Comparison of ENCODE assay signal across 1 cellular context in the genomic region with DNA sequence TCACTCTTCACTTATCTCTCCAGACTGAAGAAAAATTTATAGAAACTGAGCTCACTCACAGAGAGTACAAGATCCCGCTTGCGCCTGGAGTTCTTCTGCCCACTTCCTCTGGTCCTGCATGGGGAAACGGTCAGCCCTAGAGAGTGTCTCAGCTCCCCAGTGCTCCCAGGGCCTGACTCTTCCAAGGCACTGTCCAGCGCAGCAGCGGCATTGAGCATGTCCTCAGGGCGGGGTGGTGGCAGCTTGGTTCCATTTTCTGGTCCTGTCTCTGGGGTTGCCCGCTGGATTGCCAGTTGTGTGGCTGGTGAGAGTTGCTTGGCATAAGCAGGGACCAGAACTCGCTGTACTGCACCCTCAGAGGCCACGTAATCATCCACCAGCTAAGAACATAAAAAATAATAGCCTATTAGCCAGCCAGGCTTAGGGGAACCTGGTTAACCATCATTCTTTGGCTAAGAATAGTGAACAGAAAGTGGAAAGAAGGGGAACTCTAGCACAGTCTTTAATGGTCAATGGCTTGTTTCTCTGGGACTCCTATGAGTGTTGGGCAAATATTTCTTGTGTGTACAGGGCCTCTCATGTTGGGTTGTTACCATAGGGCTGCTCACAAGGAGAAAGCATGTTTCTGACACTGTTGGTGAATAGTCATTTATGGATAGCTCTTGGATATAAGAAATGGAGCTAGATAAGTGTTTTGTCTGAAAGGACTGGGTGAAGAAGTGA.
TF ChIP-seq lines count a peak whose summit lies in the region.

No MANE protein-coding gene starts in this region.

TF ChIP-seq in SK-N-SH treated with all-trans-retinoic acid at 6 μM for 48 hours, 23 proteins besides CTCF, POLR2A, EP300 and RAD21 (continued from another document):
- TF ChIP-seq SNAI2 (CRISPR knock-in tag; IDR thresholded peaks at IDR 0.05) (no peak), RARB (CRISPR knock-in tag; IDR thresholded peaks at IDR 0.05) (no peak), ISL1 (CRISPR knock-in tag; IDR thresholded peaks at IDR 0.05) (no peak), ESRRG (CRISPR knock-in tag; IDR thresholded peaks at IDR 0.05) (no peak), OSR1 (CRISPR knock-in tag; IDR thresholded peaks at IDR 0.05) (no peak), ARNTL (CRISPR knock-in tag; IDR thresholded peaks at IDR 0.05; ENCODE audit: borderline replicate concordance, low read depth) (no peak), ZFP30 (CRISPR knock-in tag; IDR thresholded peaks at IDR 0.05) (no peak), TOX (CRISPR knock-in tag; IDR thresholded peaks at IDR 0.05; ENCODE audit: borderline replicate concordance) (no peak), GLIS3 (CRISPR knock-in tag; IDR thresholded peaks at IDR 0.05) (no peak)
- TF ChIP-seq, protein P1, sequence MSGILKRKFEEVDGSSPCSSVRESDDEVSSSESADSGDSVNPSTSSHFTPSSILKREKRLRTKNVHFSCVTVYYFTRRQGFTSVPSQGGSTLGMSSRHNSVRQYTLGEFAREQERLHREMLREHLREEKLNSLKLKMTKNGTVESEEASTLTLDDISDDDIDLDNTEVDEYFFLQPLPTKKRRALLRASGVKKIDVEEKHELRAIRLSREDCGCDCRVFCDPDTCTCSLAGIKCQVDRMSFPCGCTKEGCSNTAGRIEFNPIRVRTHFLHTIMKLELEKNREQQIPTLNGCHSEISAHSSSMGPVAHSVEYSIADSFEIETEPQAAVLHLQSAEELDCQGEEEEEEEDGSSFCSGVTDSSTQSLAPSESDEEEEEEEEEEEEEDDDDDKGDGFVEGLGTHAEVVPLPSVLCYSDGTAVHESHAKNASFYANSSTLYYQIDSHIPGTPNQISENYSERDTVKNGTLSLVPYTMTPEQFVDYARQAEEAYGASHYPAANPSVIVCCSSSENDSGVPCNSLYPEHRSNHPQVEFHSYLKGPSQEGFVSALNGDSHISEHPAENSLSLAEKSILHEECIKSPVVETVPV (CRISPR knock-in tag; IDR thresholded peaks at IDR 0.05), result no peak
- TF ChIP-seq, protein P2, sequence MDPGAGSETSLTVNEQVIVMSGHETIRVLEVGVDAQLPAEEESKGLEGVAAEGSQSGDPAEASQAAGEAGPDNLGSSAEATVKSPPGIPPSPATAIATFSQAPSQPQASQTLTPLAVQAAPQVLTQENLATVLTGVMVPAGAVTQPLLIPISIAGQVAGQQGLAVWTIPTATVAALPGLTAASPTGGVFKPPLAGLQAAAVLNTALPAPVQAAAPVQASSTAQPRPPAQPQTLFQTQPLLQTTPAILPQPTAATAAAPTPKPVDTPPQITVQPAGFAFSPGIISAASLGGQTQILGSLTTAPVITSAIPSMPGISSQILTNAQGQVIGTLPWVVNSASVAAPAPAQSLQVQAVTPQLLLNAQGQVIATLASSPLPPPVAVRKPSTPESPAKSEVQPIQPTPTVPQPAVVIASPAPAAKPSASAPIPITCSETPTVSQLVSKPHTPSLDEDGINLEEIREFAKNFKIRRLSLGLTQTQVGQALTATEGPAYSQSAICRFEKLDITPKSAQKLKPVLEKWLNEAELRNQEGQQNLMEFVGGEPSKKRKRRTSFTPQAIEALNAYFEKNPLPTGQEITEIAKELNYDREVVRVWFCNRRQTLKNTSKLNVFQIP (CRISPR knock-in tag; IDR thresholded peaks at IDR 0.05; ENCODE audit: borderline replicate concordance, low read depth), result no peak
